Comparison of ENCODE assay signal across 21 cellular contexts in the genomic region with DNA sequence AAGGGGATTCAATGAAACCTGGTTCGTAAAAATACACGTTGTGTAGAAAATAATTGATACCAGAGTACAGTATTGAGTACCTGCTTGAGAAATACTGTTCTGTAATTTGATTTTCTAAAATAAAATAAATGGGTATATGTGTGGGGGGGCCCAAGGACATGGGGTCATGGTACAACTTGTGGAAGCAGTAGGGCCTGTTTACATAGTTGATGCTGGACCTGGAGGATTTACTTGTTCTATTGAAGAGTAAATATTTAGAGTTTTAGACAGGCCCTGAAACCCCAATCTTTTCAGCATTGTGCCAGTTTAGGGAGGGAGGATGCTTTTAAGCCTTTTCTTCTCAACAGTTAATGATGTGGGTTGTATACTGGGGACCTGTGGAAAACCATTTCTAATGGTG. TPM values are rescaled to one million over a fixed set of nuclear protein-coding genes. Genes with fewer than 3 reads are reported as not detected.
DNase-seq lines count a peak whose midpoint lies in the region; ATAC-seq, FAIRE-seq and TF ChIP-seq lines count a peak whose summit lies in the region.
"Had no signal": no experiment of that assay in that cellular context is flagged by ENCODE, and none has a peak within 500 bp of the region (broad histone marks: within the 10 kb centered on the region; RNA-seq: fewer than 3 reads in every experiment).

No MANE protein-coding gene starts in this region.

- no peak for TF ChIP-seq POLR2A in HepG2 (IDR thresholded peaks at IDR 0.05; ENCODE audit: insufficient read depth in 1 of 2, low read depth in 2 of 2, low read length in 2 of 2)

- no peak overlapping the region for H2AFZ ChIP-seq in HepG2 (ENCODE audit: low read length)

- H3K4me3 ChIP-seq in BLaER1 treated with 17β-estradiol and CSF1 and Interleukin-3, amounts not matched to agents 10 nM and 100 nM = no peak overlapping the region
- H3K4me3 ChIP-seq in HepG2 (replicated peaks in 1 of 3; ENCODE audit: insufficient read depth in 1 of 3, low read depth in 2 of 3, low read length in 3 of 3) (no peak overlapping the region), BE2C (ENCODE audit: low read depth, low read length) (no peak overlapping the region)
- H3K4me3 ChIP-seq: A549, MG63, SJSA1 had no signal

- H3K36me3 Mint-ChIP-seq in natural killer cell treated with Interleukin-12 subunit alpha and Interleukin-12 subunit beta and Interleukin-15 and Interleukin-18, amount 100 ng/mL, for 72 hours = no peaks in the 10 kb centered on the region
- H3K36me3 Mint-ChIP-seq: CD8-positive, alpha-beta T cell had no signal

- WGBS in HepG2 (ENCODE audit: low lambda C conversion rate) = 51% methylated on average over 2 of the region's 2 CpGs

- no peak for FAIRE-seq in HepG2 (lab: Jason Lieb, UNC)
- FAIRE-seq: A549, G401.6, H54, HTR-8/SVneo, RCC 7860 had no signal

- no peaks in the 10 kb centered on the region for H3K27me3 ChIP-seq in BLaER1 treated with 17β-estradiol and CSF1 and Interleukin-3, amounts not matched to agents 10 nM and 100 nM
- H3K27me3 ChIP-seq in HepG2 (ENCODE audit: control insufficient read depth in 1 of 2, insufficient read depth in 2 of 2, low read length in 2 of 2) (no peaks in the 10 kb centered on the region), BE2C (no peaks in the 10 kb centered on the region)
- H3K27me3 ChIP-seq: MG63, SJSA1 had no signal

- peaks cover 0 to 17% (median 11%) of the 10 kb centered on the region in 11 experiments; a peak in 11 of 22 replicates for H3K9me3 ChIP-seq in BLaER1 treated with 17β-estradiol and CSF1 and Interleukin-3, amounts not matched to agents 10 nM and 100 nM (replicated peaks in 1 of 11)
- no peaks in the 10 kb centered on the region for H3K9me3 ChIP-seq in HepG2 (ENCODE audit: low read length)
- no peaks in the 10 kb centered on the region for H3K9me3 ChIP-seq in BE2C
- H3K9me3 ChIP-seq: A549, MG63, SJSA1 had no signal

- intact Hi-C loops in HepG2 (cut with micrococcal nuclease; ENCODE audit: unreplicated experiment) = no loop called here

- H3K27ac ChIP-seq in BLaER1 treated with 17β-estradiol and CSF1 and Interleukin-3, amounts not matched to agents 10 nM and 100 nM = peak overlapping the region in 7 of 11 experiments; percentile 17 to 75 (median 73); a peak in 12 of 22 replicates
- H3K27ac ChIP-seq in VCaP = peak overlapping the region; percentile 56
- H3K27ac ChIP-seq in HepG2 (ENCODE audit: extremely low read length, insufficient read depth, low read length) = no peak overlapping the region
- H3K27ac ChIP-seq: A549, SJSA1 had no signal

- POLR2A ChIA-PET in HepG2 (lab: Yijun Ruan, JAX) = interaction anchor here (1.1 to 2.5 kb wide), 2 partner anchors 22 to 26 kb away, joined by 5 to 8 read pairs; no protein-coding TSS in a partner anchor

- CTCF ChIA-PET in HepG2 (lab: Yijun Ruan, JAX; ENCODE audit: low intra/inter-chr PET ratio, low total read pairs) = no interaction called here

- H3K36me3 ChIP-seq in BLaER1 treated with 17β-estradiol and CSF1 and Interleukin-3, amounts not matched to agents 10 nM and 100 nM = peaks cover 0 to 17% (median 12%) of the 10 kb centered on the region in 11 experiments; a peak in 18 of 22 replicates
- H3K36me3 ChIP-seq in HepG2 (replicated peaks in 1 of 2; ENCODE audit: control insufficient read depth in 1 of 2, insufficient read depth in 2 of 2, low read length in 2 of 2) (no peaks in the 10 kb centered on the region), BE2C (no peaks in the 10 kb centered on the region)
- H3K36me3 ChIP-seq: MG63, SJSA1 had no signal

- TF ChIP-seq RAD21 in HepG2 (CRISPR knock-in tag; IDR thresholded peaks at IDR 0.05) = no peak

- in situ Hi-C loops in HepG2 (cut with HindIII; ENCODE audit: extremely low pct_ligation_motif_present, low pct_unique_long_range_greater_than_20kb) = no loop called here

- peaks cover 73% of the 10 kb centered on the region for H3K79me2 ChIP-seq in HepG2 (ENCODE audit: insufficient read depth, low read length)

- H3K27me3 Mint-ChIP-seq in natural killer cell treated with Interleukin-12 subunit alpha and Interleukin-12 subunit beta and Interleukin-15 and Interleukin-18, amount 100 ng/mL, for 72 hours = no peaks in the 10 kb centered on the region

- peaks cover 63 to 79% (median 72%) of the 10 kb centered on the region in 10 experiments for H3K4me1 ChIP-seq in BLaER1 treated with 17β-estradiol and CSF1 and Interleukin-3, amounts not matched to agents 10 nM and 100 nM
- H3K4me1 ChIP-seq in HepG2 (ENCODE audit: insufficient read depth, low read length) (peaks cover 65% of the 10 kb centered on the region), BE2C (no peaks in the 10 kb centered on the region)
- H3K4me1 ChIP-seq: SJSA1 had no signal

- peak overlapping the region; percentile 55 to 75 for H3K27ac Mint-ChIP-seq in natural killer cell treated with Interleukin-12 subunit alpha and Interleukin-12 subunit beta and Interleukin-15 and Interleukin-18, amount 100 ng/mL, for 72 hours

- H3K4me2 ChIP-seq in BLaER1 treated with 17β-estradiol and CSF1 and Interleukin-3, amounts not matched to agents 10 nM and 100 nM = peak overlapping the region; percentile 70 to 93 (median 85)
- peak overlapping the region; percentile 40 for H3K4me2 ChIP-seq in HepG2 (ENCODE audit: low read depth, low read length)

- peaks cover 54 to 64% of the 10 kb centered on the region in 2 donors for H3K4me1 Mint-ChIP-seq in natural killer cell treated with Interleukin-12 subunit alpha and Interleukin-12 subunit beta and Interleukin-15 and Interleukin-18, amount 100 ng/mL, for 72 hours (ENCODE audit: low read depth in 2 of 2)

- H3K9ac ChIP-seq in BLaER1 treated with 17β-estradiol and CSF1 and Interleukin-3, amounts not matched to agents 10 nM and 100 nM = no peak overlapping the region
- no peak overlapping the region for H3K9ac ChIP-seq in HepG2 (ENCODE audit: insufficient read depth, low read depth, low read length)

- H3K4me3 Mint-ChIP-seq in natural killer cell treated with Interleukin-12 subunit alpha and Interleukin-12 subunit beta and Interleukin-15 and Interleukin-18, amount 100 ng/mL, for 72 hours = peak overlapping the region; percentile 73

- no peak for TF ChIP-seq CTCF in VCaP (conservative IDR thresholded peaks at IDR 0.05)
- no peak for TF ChIP-seq CTCF in HepG2 (CRISPR knock-in tag; IDR thresholded peaks at IDR 0.05)
- no peak for TF ChIP-seq CTCF in BE2C (IDR thresholded peaks at IDR 0.05; ENCODE audit: low read depth, low read length)

- BruUV-seq in HepG2 (replicated peaks; lab: Mats Ljungman, UMichigan) = no TSS peak

- peaks cover 0 to 78% (median 32%) of the 10 kb centered on the region in 11 experiments; a peak in 14 of 22 replicates for H4K20me1 ChIP-seq in BLaER1 treated with 17β-estradiol and CSF1 and Interleukin-3, amounts not matched to agents 10 nM and 100 nM
- peaks cover 13% of the 10 kb centered on the region for H4K20me1 ChIP-seq in HepG2 (ENCODE audit: insufficient read depth, low read length)

- peak; percentile 45 for DNase-seq in HepG2 (ENCODE audit: low spot score)
- no peak for DNase-seq in natural killer cell treated with Interleukin-12 subunit alpha and Interleukin-12 subunit beta and Interleukin-15 and Interleukin-18, amount 100 ng/mL, for 72 hours (ENCODE audit: low spot score)
- no peak for DNase-seq in DMS 273 (lab: John Stamatoyannopoulos, UW; ENCODE audit: unreplicated experiment)
- no peak for DNase-seq in central memory CD4-positive, alpha-beta T cell
- DNase-seq in NCI-H1436 treated with DMSO at 0.1 percent for 48 hours (lab: John Stamatoyannopoulos, UW) = no peak
- DNase-seq in BE2C = no peak
- DNase-seq: Calu3; CD8-positive, alpha-beta T cell; IMR-90; Karpas-422; MG63; NCI-H1417; NCI-H187 had no signal

- peak; percentile 79 for ATAC-seq in HepG2
- ATAC-seq in natural killer cell treated with Interleukin-12 subunit alpha and Interleukin-12 subunit beta and Interleukin-15 and Interleukin-18, amount 100 ng/mL, for 72 hours = no peak
- ATAC-seq: CD8-positive, alpha-beta T cell had no signal

- H3K9me3 Mint-ChIP-seq in natural killer cell treated with Interleukin-12 subunit alpha and Interleukin-12 subunit beta and Interleukin-15 and Interleukin-18, amount 100 ng/mL, for 72 hours = no peaks in the 10 kb centered on the region
- H3K9me3 Mint-ChIP-seq: CD8-positive, alpha-beta T cell had no signal

- TF ChIP-seq EP300 in HepG2 (IDR thresholded peaks at IDR 0.05; ENCODE audit: low read depth in 2 of 2, low read length in 2 of 2) (peak in 1 of 2 experiments; percentile 61; a peak in 1 of 4 replicates), HepG2 (CRISPR knock-in tag; IDR thresholded peaks at IDR 0.05; ENCODE audit: borderline replicate concordance) (no peak)

TF ChIP-seq in HepG2, 621 proteins besides CTCF, POLR2A, EP300 and RAD21 (continues in another document):
- TF ChIP-seq MIXL1 (CRISPR knock-in tag; IDR thresholded peaks at IDR 0.05) = no peak
- no peak for TF ChIP-seq ZNF350 (CRISPR knock-in tag; IDR thresholded peaks at IDR 0.05; ENCODE audit: borderline replicate concordance, low read depth)
- TF ChIP-seq FOXP1 (IDR thresholded peaks at IDR 0.05) = no peak
- peak; percentile 76 for TF ChIP-seq FOXP1 (CRISPR knock-in tag; IDR thresholded peaks at IDR 0.05)

RNA-seq across cellular contexts. Expression of a gene that starts 11.7 kb away (rescaled TPM):
- 17.3 and 20.3 TPM in 2 replicates for total RNA-seq in HepG2 (2016; rRNA removed; fragmentation: Illumina TruSeq; extraction: Trizol)
- total RNA-seq in HepG2 (2016; cell fraction: cytosol; rRNA removed; fragmentation: Illumina TruSeq; extraction: Trizol; ENCODE audit: low read depth) = 2.1 and 2.4 TPM in 2 replicates
- 15.6 and 19.2 TPM in 2 replicates for total RNA-seq in HepG2 (2016; cell fraction: insoluble cytoplasmic fraction; rRNA removed; fragmentation: Illumina TruSeq; extraction: Trizol)
- total RNA-seq in HepG2 (2016; cell fraction: membrane; rRNA removed; fragmentation: Illumina TruSeq; extraction: Trizol) = 7.9 and 8.5 TPM in 2 replicates
- 28.3 and 35.1 TPM in 2 replicates for total RNA-seq in HepG2 (2016; cell fraction: nucleus; rRNA removed; fragmentation: Illumina TruSeq; extraction: Trizol)
- 8.6 and 10.1 TPM in 2 replicates for polyA plus RNA-seq in HepG2 (2011; rRNA removed)
- 4.7 and 8.3 TPM in 2 replicates for polyA plus RNA-seq in HepG2 (2011; cell fraction: cytosol; rRNA removed)
- polyA plus RNA-seq in HepG2 (2011; cell fraction: nucleus; rRNA removed) = 3.9 and 5.3 TPM in 2 replicates
- polyA plus RNA-seq in HepG2 (2012) = 18.5 and 21.2 TPM in 2 replicates
- 1.3 and 1.4 TPM in 2 replicates for polyA plus RNA-seq in HepG2 (2016; cell fraction: cytosol; fragmentation: Illumina TruSeq; extraction: Trizol; ENCODE audit: low read depth)
- polyA plus RNA-seq in HepG2 (2016; cell fraction: insoluble cytoplasmic fraction; fragmentation: Illumina TruSeq; extraction: Trizol; ENCODE audit: low read depth) = 13.9 and 14.3 TPM in 2 replicates
- 3.6 and 4.3 TPM in 2 replicates for polyA plus RNA-seq in HepG2 (2016; cell fraction: membrane; fragmentation: Illumina TruSeq; extraction: Trizol; ENCODE audit: low read depth)
- 26.8 and 27.2 TPM in 2 replicates for polyA plus RNA-seq in HepG2 (2016; cell fraction: nucleus; fragmentation: Illumina TruSeq; extraction: Trizol; ENCODE audit: insufficient read depth, low read depth)
- polyA minus RNA-seq in HepG2 (2011; rRNA and poly(A)+ RNA removed; ENCODE audit: low replicate concordance) = 0.05 and 16.1 TPM in 2 replicates
- 17.0 and 18.7 TPM in 2 replicates for polyA minus RNA-seq in HepG2 (2011; cell fraction: cytosol; rRNA and poly(A)+ RNA removed)
- polyA minus RNA-seq in HepG2 (2011; cell fraction: nucleus; rRNA and poly(A)+ RNA removed) = 20.2 and 23.0 TPM in 2 replicates
- 10 to 100 TPM; 17.8 to 19.5 TPM for total RNA-seq in natural killer cell treated with Interleukin-12 subunit alpha and Interleukin-12 subunit beta and Interleukin-15 and Interleukin-18, amount 100 ng/mL, for 72 hours
- polyA plus RNA-seq in BE2C (2012; ENCODE audit: insufficient read depth, insufficient read length, low read depth) = 18.8 TPM
